Comparison of ENCODE assay signal across 8 cellular contexts in genomic region chr16:68238029-68238345, GRCh38. TPM values are rescaled to one million over a fixed set of nuclear protein-coding genes. Genes with fewer than 3 reads are reported as not detected.
DNase-seq lines count a peak whose midpoint lies in the region; ATAC-seq and TF ChIP-seq lines count a peak whose summit lies in the region.

No MANE protein-coding gene starts in this region.

- no peaks in the 10 kb centered on the region for H3K9me3 Mint-ChIP-seq in activated naive CD4-positive, alpha-beta T cell treated with anti-CD3 and anti-CD28 coated beads, Interleukin-2, amount 50 U/mL, for 24 hours

- no peaks in the 10 kb centered on the region for H3K27me3 Mint-ChIP-seq in activated naive CD4-positive, alpha-beta T cell treated with anti-CD3 and anti-CD28 coated beads, Interleukin-2, amount 50 U/mL, for 24 hours

- H3K4me1 ChIP-seq in adipocyte (ENCODE audit: control insufficient read depth, insufficient read depth, low read length) (peaks cover 25% of the 10 kb centered on the region), liver (ENCODE audit: control insufficient read depth in 4 of 4, insufficient read depth in 4 of 4, low read length in 3 of 4) (peaks cover 15 to 42% (median 28%) of the 10 kb centered on the region in 4 donors), upper lobe of right lung (peaks cover 29% of the 10 kb centered on the region)

- TF ChIP-seq CTCF in liver (IDR thresholded peaks at IDR 0.05; ENCODE audit: low read depth, low read length, missing input control) (no peak), upper lobe of right lung (IDR thresholded peaks at IDR 0.05) (no peak)

- peak overlapping the region; percentile 95 for H3K4me3 Mint-ChIP-seq in activated naive CD4-positive, alpha-beta T cell treated with anti-CD3 and anti-CD28 coated beads, Interleukin-2, amount 50 U/mL, for 24 hours

- H3K27me3 ChIP-seq in adipocyte (replicated peaks; ENCODE audit: control insufficient read depth, insufficient read depth, low read length) (peaks cover 4% of the 10 kb centered on the region), liver (ENCODE audit: control insufficient read depth in 4 of 4, insufficient read depth in 4 of 4, low read length in 3 of 4) (no peaks in the 10 kb centered on the region), upper lobe of right lung (no peaks in the 10 kb centered on the region)

- H3K36me3 ChIP-seq in adipocyte (ENCODE audit: control insufficient read depth, insufficient read depth, low read length, severe bottlenecking) (no peaks in the 10 kb centered on the region), liver (ENCODE audit: control insufficient read depth in 4 of 4, insufficient read depth in 3 of 4, low read depth in 1 of 4, low read length in 3 of 4) (peaks cover 0 to 4% (median 0%) of the 10 kb centered on the region in 4 donors), upper lobe of right lung (no peaks in the 10 kb centered on the region)

- H3K4me3 ChIP-seq in adipocyte (ENCODE audit: low read length): peak overlapping the region; percentile 86
- H3K4me3 ChIP-seq in liver (ENCODE audit: low read depth in 1 of 3, low read length in 3 of 3): peak overlapping the region; percentile 35 to 68 (median 39)
- H3K4me3 ChIP-seq in upper lobe of right lung: peak overlapping the region; percentile 71

- peak overlapping the region; percentile 81 for H3K27ac Mint-ChIP-seq in activated naive CD4-positive, alpha-beta T cell treated with anti-CD3 and anti-CD28 coated beads, Interleukin-2, amount 50 U/mL, for 24 hours

- H3K9me3 ChIP-seq in adipocyte (ENCODE audit: control insufficient read depth, low read length): no peaks in the 10 kb centered on the region
- H3K9me3 ChIP-seq in liver (ENCODE audit: control insufficient read depth in 4 of 4, low read length in 3 of 4): no peaks in the 10 kb centered on the region
- H3K9me3 ChIP-seq in upper lobe of right lung: no peaks in the 10 kb centered on the region

- H3K4me1 Mint-ChIP-seq in activated naive CD4-positive, alpha-beta T cell treated with anti-CD3 and anti-CD28 coated beads, Interleukin-2, amount 50 U/mL, for 24 hours: peaks cover 34% of the 10 kb centered on the region

- intact Hi-C loops in upper lobe of right lung (cut with DNase I): loop anchor here (10.0 kb wide), 1 partner anchor 153 kb away; the partner anchor contains the start of gene NFATC3

- WGBS in liver: 11% methylated on average over 20 of the region's 20 CpGs

- no peaks in the 10 kb centered on the region for H3K36me3 Mint-ChIP-seq in activated naive CD4-positive, alpha-beta T cell treated with anti-CD3 and anti-CD28 coated beads, Interleukin-2, amount 50 U/mL, for 24 hours

- H3K9ac ChIP-seq in adipocyte (ENCODE audit: low read length): peak overlapping the region; percentile 92
- H3K9ac ChIP-seq in liver (ENCODE audit: low read depth in 1 of 2, low read length in 2 of 2): peak overlapping the region in 1 of 2 donors; percentile 5

- ATAC-seq in upper lobe of right lung (no peak), GM18907 (IDR thresholded peaks at IDR 0.05; ENCODE audit: unreplicated experiment) (no peak), HG02970 (IDR thresholded peaks at IDR 0.05; ENCODE audit: low FRiP score, unreplicated experiment) (no peak)

- peak overlapping the region; percentile 37 to 70 for H3K27ac ChIP-seq in liver (ENCODE audit: low read depth in 1 of 2, low read length in 2 of 2)
- peak overlapping the region; percentile 93 for H3K27ac ChIP-seq in upper lobe of right lung

- no peak for DNase-seq in activated naive CD4-positive, alpha-beta T cell treated with anti-CD3 and anti-CD28 coated beads, Interleukin-2, amount 50 U/mL, for 16 hours
- no peak for DNase-seq in adipocyte (ENCODE audit: low read depth)
- no peak for DNase-seq in upper lobe of right lung
- DNase-seq in hepatic stellate cell (ENCODE audit: low spot score): no peak

- no peak for TF ChIP-seq RAD21 in liver (IDR thresholded peaks at IDR 0.05)

TF ChIP-seq in liver, 16 proteins besides CTCF, POLR2A, EP300 and RAD21:
- no peak for TF ChIP-seq TAF1 (conservative IDR thresholded peaks at IDR 0.05)
- TF ChIP-seq NR2F2 (IDR thresholded peaks at IDR 0.05): peak; percentile 1
- TF ChIP-seq JUND (IDR thresholded peaks at IDR 0.05): no peak
TF ChIP-seq in liver: peak in this region for 1.

RNA-seq across cellular contexts. Expression of gene ESRP2, which starts 2.1 kb away (rescaled TPM):
- 10 to 100 TPM; 21.0 to 84.8 TPM for total RNA-seq in liver
- polyA plus RNA-seq in liver: 10 to 100 TPM; 41.6 to 49.8 TPM
- total RNA-seq in upper lobe of right lung: 61.0 TPM

RNA-seq across cellular contexts. Expression of gene PLA2G15, which starts 7.2 kb away (rescaled TPM):
- total RNA-seq in liver (10 to 100 TPM; 16.2 to 19.8 TPM), upper lobe of right lung (30.4 TPM)
- polyA plus RNA-seq in liver: 10 to 100 TPM in 1 of 2 donors, 1 to 10 TPM in 1; 4.5 to 13.9 TPM

RNA-seq across cellular contexts. Expression of gene SLC7A6, which starts 26.3 kb away (rescaled TPM):
- total RNA-seq in liver (1 to 10 TPM; 2.5 to 4.9 TPM), upper lobe of right lung (61.9 TPM)
- polyA plus RNA-seq in liver: 1 to 10 TPM; 1.2 to 1.3 TPM

Comparison
In these comparisons a context has a peak if more than half of its experiments do, and no peak if none do; other contexts are left out.
1. RNA of gene SLC7A6, which starts 26.3 kb away (total RNA-seq): 61.9 TPM in upper lobe of right lung (single experiment); 2.5 to 4.9 TPM in liver; every median in the first group is over 10 times any median in the second.
2. Peak in every context shown above with its lines, with median percentiles within 50 percentile points of each other: H3K4me3 ChIP-seq.